23 cellular contexts compared by ENCODE assay signal in genomic region chr9:72574156-72574810, GRCh38. TPM values are rescaled to one million over a fixed set of nuclear protein-coding genes. Genes with fewer than 3 reads are reported as not detected.
"Had no signal": no experiment of that assay in that cellular context is flagged by ENCODE, and none has a peak within 500 bp of the region (broad histone marks: within the 10 kb centered on the region; RNA-seq: fewer than 3 reads in every experiment).

No MANE protein-coding gene starts in this region.

- H3K4me3 ChIP-seq: dorsolateral prefrontal cortex, heart left ventricle, lung, neural progenitor cell, ovary, right atrium auricular region, stomach, thoracic aorta, transverse colon had no signal

- H2AFZ ChIP-seq: neural progenitor cell had no signal

- H3K9ac ChIP-seq: neural progenitor cell had no signal

- H3K9me3 Mint-ChIP-seq: natural killer cell treated with Interleukin-12 subunit alpha and Interleukin-12 subunit beta and Interleukin-15 and Interleukin-18, amount 100 ng/mL, for 72 hours had no signal

- H3K36me3 ChIP-seq: heart left ventricle, neural progenitor cell, ovary, right atrium auricular region, stomach, thoracic aorta, transverse colon had no signal

- H3K36me3 Mint-ChIP-seq: natural killer cell treated with Interleukin-12 subunit alpha and Interleukin-12 subunit beta and Interleukin-15 and Interleukin-18, amount 100 ng/mL, for 72 hours; neural progenitor cell had no signal

- ATAC-seq: esophagus mucosa; heart left ventricle; left colon; left ventricle myocardium superior; natural killer cell treated with Interleukin-12 subunit alpha and Interleukin-12 subunit beta and Interleukin-15 and Interleukin-18, amount 100 ng/mL, for 72 hours had no signal

- H3K4me2 ChIP-seq: neural progenitor cell had no signal

- H3K27ac ChIP-seq: dorsolateral prefrontal cortex, heart left ventricle, neural progenitor cell, ovary, right atrium auricular region, stomach, thoracic aorta, transverse colon had no signal

- H3K9me3 ChIP-seq: heart left ventricle, ovary, right atrium auricular region, stomach, thoracic aorta, transverse colon had no signal

- H3K4me1 ChIP-seq: neural progenitor cell had no signal

- DNase-seq: dorsolateral prefrontal cortex; effector CD8-positive, alpha-beta T cell; heart left ventricle; hippocampal formation; left colon; left ventricle myocardium superior; mesenchymal stem cell; midbrain; nucleus accumbens; ovary; small intestine; stimulated activated CD4-positive, alpha-beta T cell treated with anti-CD3 and anti-CD28 coated beads, Interleukin-12 subunit alpha, Interleukin-12 subunit beta, amount 100 ng/mL, for 4 hours; stimulated activated naive CD4-positive, alpha-beta T cell; stomach; substantia nigra; transverse colon had no signal

- H3K4me3 Mint-ChIP-seq: natural killer cell treated with Interleukin-12 subunit alpha and Interleukin-12 subunit beta and Interleukin-15 and Interleukin-18, amount 100 ng/mL, for 72 hours; neural progenitor cell had no signal

- H3K27ac Mint-ChIP-seq: natural killer cell treated with Interleukin-12 subunit alpha and Interleukin-12 subunit beta and Interleukin-15 and Interleukin-18, amount 100 ng/mL, for 72 hours; neural progenitor cell had no signal

- H3K27me3 ChIP-seq: dorsolateral prefrontal cortex, heart left ventricle, neural progenitor cell, ovary, right atrium auricular region, stomach, transverse colon had no signal

RNA-seq across cellular contexts. Expression of gene TMC1, which starts 52.9 kb away (rescaled TPM):
- total RNA-seq: kidney epithelial cell; left ventricle myocardium superior; natural killer cell treated with Interleukin-12 subunit alpha and Interleukin-12 subunit beta and Interleukin-15 and Interleukin-18, amount 100 ng/mL, for 72 hours; right atrium auricular region; thoracic aorta had no signal
- polyA plus RNA-seq: heart left ventricle had no signal
